14 cellular contexts compared by ENCODE assay signal in genomic region chr13:102571075-102571474, GRCh38. TPM values are rescaled to one million over a fixed set of nuclear protein-coding genes. Genes with fewer than 3 reads are reported as not detected.
DNase-seq lines count a peak whose midpoint lies in the region; ATAC-seq and TF ChIP-seq lines count a peak whose summit lies in the region.
"Had no signal": no experiment of that assay in that cellular context is flagged by ENCODE, and none has a peak within 500 bp of the region (broad histone marks: within the 10 kb centered on the region; RNA-seq: fewer than 3 reads in every experiment).

No MANE protein-coding gene starts in this region.

- H4K20me1 ChIP-seq in neural cell (ENCODE audit: insufficient read depth) = no peaks in the 10 kb centered on the region

- H3F3A ChIP-seq in neural cell (ENCODE audit: insufficient read depth, low read length, poor library complexity, severe bottlenecking) = no peaks in the 10 kb centered on the region

- no peak overlapping the region for H3K9ac ChIP-seq in neural cell (ENCODE audit: low read length)

- TF ChIP-seq EP300 in neural cell (conservative IDR thresholded peaks at IDR 0.05; ENCODE audit: poor library complexity, severe bottlenecking) = no peak

- no peaks in the 10 kb centered on the region for H3K79me2 ChIP-seq in neural cell (replicated peaks; ENCODE audit: insufficient read depth, low read length)

- H3K27me3 ChIP-seq in neural cell (ENCODE audit: insufficient read depth, low read depth, low read length) = no peaks in the 10 kb centered on the region
- H3K27me3 ChIP-seq: thyroid gland had no signal

- H3K9me3 ChIP-seq in neural cell (ENCODE audit: low read length) = no peaks in the 10 kb centered on the region
- H3K9me3 ChIP-seq: thyroid gland had no signal

- TF ChIP-seq CTCF in astrocyte of the spinal cord (IDR thresholded peaks at IDR 0.05; ENCODE audit: low read depth, low read length) (peak; percentile 12), neural cell (IDR thresholded peaks at IDR 0.05; ENCODE audit: poor library complexity, severe bottlenecking) (peak; percentile 49)

- DNase-seq in NCI-H146 (lab: John Stamatoyannopoulos, UW) (peak; percentile 6), NCI-H146 treated with DMSO at 0.1 percent for 48 hours (lab: John Stamatoyannopoulos, UW; ENCODE audit: unreplicated experiment) (no peak), NCI-H2227 (lab: John Stamatoyannopoulos, UW; ENCODE audit: unreplicated experiment) (peak; percentile 24), astrocyte of the spinal cord (ENCODE audit: low read depth, low spot score) (no peak), DMS53 treated with DMSO at 0.1 percent for 48 hours (lab: John Stamatoyannopoulos, UW; ENCODE audit: unreplicated experiment) (no peak)
- no peak for DNase-seq in activated CD4-positive, CD25-positive, alpha-beta regulatory T cell (lab: John Stamatoyannopoulos, UW)
- DNase-seq: 8988T; activated effector memory CD4-positive, alpha-beta T cell treated with anti-CD3 and anti-CD28 coated beads, Interleukin-2, amount 50 U/mL, for 16 hours; foreskin melanocyte; NCI-H2029; thyroid gland had no signal

- no peak overlapping the region for H3K4me2 ChIP-seq in neural cell (ENCODE audit: low read length)

- H3K36me3 ChIP-seq in neural cell (ENCODE audit: insufficient read depth, low read length) = no peaks in the 10 kb centered on the region
- H3K36me3 ChIP-seq: thyroid gland had no signal

- H3K9me2 ChIP-seq in neural cell (ENCODE audit: insufficient read depth, low read length) = no peaks in the 10 kb centered on the region

- H3K27ac ChIP-seq in neural cell (ENCODE audit: low read length) = no peak overlapping the region
- H3K27ac ChIP-seq: thyroid gland had no signal

- TF ChIP-seq RAD21 in neural cell (conservative IDR thresholded peaks at IDR 0.05) = peak; percentile 56

- H3K4me3 ChIP-seq in astrocyte of the spinal cord (ENCODE audit: low read depth, low read length) = no peak overlapping the region
- no peak overlapping the region for H3K4me3 ChIP-seq in neural cell (ENCODE audit: low read length)
- H3K4me3 ChIP-seq: thyroid gland had no signal

- no peak for ATAC-seq in GM18870 (IDR thresholded peaks at IDR 0.05; ENCODE audit: unreplicated experiment)
- ATAC-seq: Panc1 had no signal

- H2AFZ ChIP-seq in neural cell (ENCODE audit: low read depth, low read length) = no peak overlapping the region

- in situ Hi-C loops in astrocyte of the spinal cord (cut with HindIII; ENCODE audit: low sequenced_read_pairs) = no loop called here

TF ChIP-seq in neural cell, 6 proteins besides CTCF, POLR2A, EP300 and RAD21:
- TF ChIP-seq SMC3 (conservative IDR thresholded peaks at IDR 0.05; ENCODE audit: poor library complexity) (peak; percentile 27), MXI1 (conservative IDR thresholded peaks at IDR 0.05; ENCODE audit: poor library complexity, severe bottlenecking) (no peak), EZH2 (IDR thresholded peaks at IDR 0.05; ENCODE audit: borderline replicate concordance, insufficient read depth, low read length, poor library complexity, severe bottlenecking) (no peak)
TF ChIP-seq in neural cell: peak in this region for 1.

RNA-seq across cellular contexts. Expression of gene TPP2, which starts 25.7 kb away (rescaled TPM):
- polyA plus RNA-seq in neural cell = 42.7 and 45.4 TPM in 2 replicates
- 44.3 and 56.4 TPM in 2 replicates for polyA minus RNA-seq in neural cell

Comparison
In these comparisons a context has a peak if more than half of its experiments do, and no peak if none do; other contexts are left out.
1. DNase-seq: peak in NCI-H146 (single experiment) and NCI-H2227 (single experiment); none in NCI-H146 treated with DMSO at 0.1 percent for 48 hours (single experiment), astrocyte of the spinal cord (single experiment), DMS53 treated with DMSO at 0.1 percent for 48 hours (single experiment) and activated CD4-positive, CD25-positive, alpha-beta regulatory T cell (0 of 4).